10 cellular contexts compared by ENCODE assay signal in genomic region chr22:31173386-31174145, GRCh38. TPM values are rescaled to one million over a fixed set of nuclear protein-coding genes. Genes with fewer than 3 reads are reported as not detected.
DNase-seq lines count a peak whose midpoint lies in the region; ATAC-seq lines count a peak whose summit lies in the region.
"Had no signal": no experiment of that assay in that cellular context is flagged by ENCODE, and none has a peak within 500 bp of the region (broad histone marks: within the 10 kb centered on the region; RNA-seq: fewer than 3 reads in every experiment).

No MANE protein-coding gene starts in this region.

- peaks cover 18% of the 10 kb centered on the region for H3K4me1 Mint-ChIP-seq in activated CD8-positive, alpha-beta memory T cell treated with anti-CD3 and anti-CD28 coated beads, Interleukin-2, amount 10 ng/mL, durations not matched to agents 7 days and 5 days
- H3K4me1 Mint-ChIP-seq in activated CD4-positive, alpha-beta memory T cell treated with anti-CD3 and anti-CD28 coated beads for 36 hours (ENCODE audit: low read depth) = peaks cover 28% of the 10 kb centered on the region

- H3K9me3 Mint-ChIP-seq in activated CD8-positive, alpha-beta memory T cell treated with anti-CD3 and anti-CD28 coated beads, Interleukin-2, amount 10 ng/mL, durations not matched to agents 7 days and 5 days (ENCODE audit: low read depth) = no peaks in the 10 kb centered on the region
- H3K9me3 Mint-ChIP-seq in activated CD4-positive, alpha-beta memory T cell treated with anti-CD3 and anti-CD28 coated beads for 36 hours = no peaks in the 10 kb centered on the region

- H3K27ac ChIP-seq in stomach smooth muscle (ENCODE audit: low read length) = peak overlapping the region; percentile 18

- POLR2A ChIA-PET in activated CD4-positive, alpha-beta memory T cell treated with anti-CD3 and anti-CD28 coated beads for 36 hours (lab: Charles Lee) = interaction anchor here (1.0 to 1.1 kb wide), 2 partner anchors 15 to 91 kb away, joined by 3 read pairs; no protein-coding TSS in a partner anchor

- no peaks in the 10 kb centered on the region for H3K27me3 Mint-ChIP-seq in activated CD8-positive, alpha-beta memory T cell treated with anti-CD3 and anti-CD28 coated beads, Interleukin-2, amount 10 ng/mL, durations not matched to agents 7 days and 5 days
- H3K27me3 Mint-ChIP-seq in activated CD4-positive, alpha-beta memory T cell treated with anti-CD3 and anti-CD28 coated beads for 36 hours = no peaks in the 10 kb centered on the region
- H3K27me3 Mint-ChIP-seq: B cell had no signal

- intact Hi-C loops in activated CD4-positive, alpha-beta memory T cell treated with anti-CD3 and anti-CD28 coated beads for 36 hours (cut with micrococcal nuclease) = loop anchor here (1.0 to 5.0 kb wide), 2 partner anchors 13 to 66 kb away; partner anchors contain the start of genes RNF185 and SELENOM

- ATAC-seq in activated CD8-positive, alpha-beta memory T cell treated with anti-CD3 and anti-CD28 coated beads, Interleukin-2, amount 10 ng/mL, durations not matched to agents 7 days and 5 days = peak; percentile 61

- H3K4me3 ChIP-seq in stomach smooth muscle (ENCODE audit: low read length in 2 of 2) = no peak overlapping the region

- H3K27ac Mint-ChIP-seq in activated CD8-positive, alpha-beta memory T cell treated with anti-CD3 and anti-CD28 coated beads, Interleukin-2, amount 10 ng/mL, durations not matched to agents 7 days and 5 days = no peak overlapping the region
- peak overlapping the region; percentile 88 for H3K27ac Mint-ChIP-seq in activated CD4-positive, alpha-beta memory T cell treated with anti-CD3 and anti-CD28 coated beads for 36 hours
- H3K27ac Mint-ChIP-seq: B cell had no signal

- H3K27me3 ChIP-seq in stomach smooth muscle (ENCODE audit: control insufficient read depth in 1 of 2, insufficient read depth in 2 of 2, low read length in 2 of 2) = no peaks in the 10 kb centered on the region

- H3K36me3 ChIP-seq in stomach smooth muscle (ENCODE audit: control insufficient read depth in 2 of 2, insufficient read depth in 2 of 2, low read length in 2 of 2) = peaks cover 0 to 2% of the 10 kb centered on the region in 2 donors

- H3K9ac ChIP-seq in stomach smooth muscle (ENCODE audit: low read length in 2 of 2) = no peak overlapping the region

- peaks cover 3% of the 10 kb centered on the region for H3K36me3 Mint-ChIP-seq in activated CD8-positive, alpha-beta memory T cell treated with anti-CD3 and anti-CD28 coated beads, Interleukin-2, amount 10 ng/mL, durations not matched to agents 7 days and 5 days
- H3K36me3 Mint-ChIP-seq in activated CD4-positive, alpha-beta memory T cell treated with anti-CD3 and anti-CD28 coated beads for 36 hours = peaks cover 6% of the 10 kb centered on the region

- no peak for DNase-seq in activated CD8-positive, alpha-beta memory T cell treated with anti-CD3 and anti-CD28 coated beads, Interleukin-2, amount 10 ng/mL, durations not matched to agents 7 days and 5 days
- no peak for DNase-seq in activated CD8-positive, alpha-beta memory T cell treated with anti-CD3 and anti-CD28 coated beads for 24 hours
- peak; percentile 13 for DNase-seq in activated CD4-positive, alpha-beta memory T cell treated with anti-CD3 and anti-CD28 coated beads for 36 hours
- DNase-seq in fibroblast of the conjunctiva (ENCODE audit: low read depth) = peak; percentile 23
- DNase-seq in anterior cingulate cortex (lab: John Stamatoyannopoulos, UW) = no peak
- DNase-seq in mesenteric fat pad (ENCODE audit: low spot score) = no peak
- no peak for DNase-seq in HK-2 (ENCODE audit: unreplicated experiment)
- DNase-seq: NCI-H82 had no signal

- no peak overlapping the region for H3K4me3 Mint-ChIP-seq in activated CD8-positive, alpha-beta memory T cell treated with anti-CD3 and anti-CD28 coated beads, Interleukin-2, amount 10 ng/mL, durations not matched to agents 7 days and 5 days
- H3K4me3 Mint-ChIP-seq in activated CD4-positive, alpha-beta memory T cell treated with anti-CD3 and anti-CD28 coated beads for 36 hours = peak overlapping the region; percentile 17
- H3K4me3 Mint-ChIP-seq: B cell had no signal

- no peaks in the 10 kb centered on the region for H3K9me3 ChIP-seq in stomach smooth muscle (ENCODE audit: control insufficient read depth in 2 of 2, low read length in 2 of 2)

- peaks cover 4% of the 10 kb centered on the region for H3K4me1 ChIP-seq in stomach smooth muscle (ENCODE audit: control insufficient read depth, insufficient read depth, low read length)

- CTCF ChIA-PET in activated CD8-positive, alpha-beta memory T cell treated with anti-CD3 and anti-CD28 coated beads, Interleukin-2, amount 10 ng/mL, durations not matched to agents 7 days and 5 days (lab: Charles Lee) = interaction anchor here (0.9 to 1.0 kb wide), 2 partner anchors 9 to 15 kb away, joined by 3 read pairs; no protein-coding TSS in a partner anchor
- CTCF ChIA-PET in activated CD4-positive, alpha-beta memory T cell treated with anti-CD3 and anti-CD28 coated beads for 36 hours (lab: Charles Lee) = interaction anchor here (0.6 to 1.4 kb wide), 4 partner anchors 12 to 100 kb away, joined by 3 to 6 read pairs (median 3); partner anchors contain the start of genes LIMK2 and RNF185

RNA-seq across cellular contexts. Expression of gene RNF185, which starts 13.6 kb away (rescaled TPM):
- 10 to 100 TPM; 15.8 to 20.7 TPM for total RNA-seq in activated CD8-positive, alpha-beta memory T cell treated with anti-CD3 and anti-CD28 coated beads, Interleukin-2, amount 10 ng/mL, durations not matched to agents 7 days and 5 days
- 10 to 100 TPM; 17.9 to 21.6 TPM for total RNA-seq in activated CD4-positive, alpha-beta memory T cell treated with anti-CD3 and anti-CD28 coated beads for 36 hours
- total RNA-seq in mesenteric fat pad = 39.0 TPM

RNA-seq across cellular contexts. Expression of gene PLA2G3, which starts 33.3 kb away (rescaled TPM):
- not detected for total RNA-seq in activated CD8-positive, alpha-beta memory T cell treated with anti-CD3 and anti-CD28 coated beads, Interleukin-2, amount 10 ng/mL, durations not matched to agents 7 days and 5 days
- not detected for total RNA-seq in activated CD4-positive, alpha-beta memory T cell treated with anti-CD3 and anti-CD28 coated beads for 36 hours
- total RNA-seq in mesenteric fat pad = not detected
- total RNA-seq: B cell had no signal

RNA-seq across cellular contexts. Expression of gene LIMK2, which starts 38.5 kb away (rescaled TPM):
- 10 to 100 TPM; 32.2 to 47.3 TPM for total RNA-seq in activated CD8-positive, alpha-beta memory T cell treated with anti-CD3 and anti-CD28 coated beads, Interleukin-2, amount 10 ng/mL, durations not matched to agents 7 days and 5 days
- 10 to 100 TPM; 42.0 to 44.7 TPM for total RNA-seq in activated CD4-positive, alpha-beta memory T cell treated with anti-CD3 and anti-CD28 coated beads for 36 hours
- total RNA-seq in mesenteric fat pad = 52.1 TPM

RNA-seq across cellular contexts. Expression of gene INPP5J, which starts 50.8 kb away (rescaled TPM):
- under 1 TPM in 1 of 2 experiments, not detected in 1; 0.14 TPM for total RNA-seq in activated CD8-positive, alpha-beta memory T cell treated with anti-CD3 and anti-CD28 coated beads, Interleukin-2, amount 10 ng/mL, durations not matched to agents 7 days and 5 days
- under 1 TPM in 1 of 2 experiments, not detected in 1; 0.14 TPM for total RNA-seq in activated CD4-positive, alpha-beta memory T cell treated with anti-CD3 and anti-CD28 coated beads for 36 hours
- total RNA-seq in mesenteric fat pad = 0.19 TPM

Comparison
In these comparisons a context has a peak if more than half of its experiments do, and no peak if none do; other contexts are left out.
1. DNase-seq: peak in activated CD4-positive, alpha-beta memory T cell treated with anti-CD3 and anti-CD28 coated beads for 36 hours (single experiment) and fibroblast of the conjunctiva (single experiment); none in activated CD8-positive, alpha-beta memory T cell treated with anti-CD3 and anti-CD28 coated beads, Interleukin-2, amount 10 ng/mL, durations not matched to agents 7 days and 5 days (single experiment), activated CD8-positive, alpha-beta memory T cell treated with anti-CD3 and anti-CD28 coated beads for 24 hours (single experiment), anterior cingulate cortex (0 of 58), mesenteric fat pad (single experiment) and HK-2 (single experiment).